In genomic region chr7:105719919-105720318, GRCh38 we compare ENCODE assay signal across 27 cellular contexts.
"Had no signal": no experiment of that assay in that cellular context is flagged by ENCODE, and none has a peak within 500 bp of the region (broad histone marks: within the 10 kb centered on the region; RNA-seq: fewer than 3 reads in every experiment).

No MANE protein-coding gene starts in this region.

- H3K4me2 ChIP-seq: hepatocyte had no signal

- H3K4me3 Mint-ChIP-seq: activated CD4-positive, alpha-beta T cell treated with anti-CD3 and anti-CD28 coated beads, Interleukin-2, amount 10 ng/mL, durations not matched to agents 7 days and 5 days; activated CD8-positive, alpha-beta T cell treated with anti-CD3 and anti-CD28 coated beads for 36 hours; activated T-cell treated with anti-CD3 and anti-CD28 coated beads, Interleukin-2, amount 50 U/mL, for 4 hours; activated T-helper 17 cell treated with anti-CD3 and anti-CD28 coated beads, Interleukin-2, amount 50 U/mL, for 72 hours; natural killer cell treated with Interleukin-12 subunit alpha and Interleukin-12 subunit beta and Interleukin-15 and Interleukin-18, amount 100 ng/mL, for 72 hours; stimulated activated memory B cell treated with anti-CD40 and anti-IgM and Interleukin-4, amounts not matched to agents 10 μg/mL and 1 μg/mL and 100 μg/mL, for 72 hours; stimulated activated naive CD8-positive, alpha-beta T cell treated with anti-CD3 and anti-CD28 coated beads, Interleukin-15, amount 100 ng/mL, for 72 hours; T-helper 17 cell had no signal

- ATAC-seq: activated CD8-positive, alpha-beta T cell treated with anti-CD3 and anti-CD28 coated beads for 36 hours; activated naive CD4-positive, alpha-beta T cell treated with anti-CD3 and anti-CD28 coated beads, Interleukin-2, amount 50 U/mL, for 72 hours; activated T-cell treated with anti-CD3 and anti-CD28 coated beads, Interleukin-2, amount 50 U/mL, for 4 hours; activated T-helper 17 cell treated with anti-CD3 and anti-CD28 coated beads, Interleukin-2, amount 50 U/mL, for 72 hours; gastrocnemius medialis; mucosa of descending colon; sciatic nerve; stimulated activated memory B cell treated with anti-CD40 and anti-IgM and Interleukin-4, amounts not matched to agents 10 μg/mL and 1 μg/mL and 100 μg/mL, for 72 hours; stimulated activated naive CD8-positive, alpha-beta T cell treated with anti-CD3 and anti-CD28 coated beads, Interleukin-15, amount 100 ng/mL, for 72 hours; T-helper 17 cell had no signal

- H3K27me3 Mint-ChIP-seq: activated CD4-positive, alpha-beta T cell treated with anti-CD3 and anti-CD28 coated beads, Interleukin-2, amount 10 ng/mL, durations not matched to agents 7 days and 5 days; activated CD8-positive, alpha-beta T cell treated with anti-CD3 and anti-CD28 coated beads for 36 hours; activated T-helper 17 cell treated with anti-CD3 and anti-CD28 coated beads, Interleukin-2, amount 50 U/mL, for 72 hours; natural killer cell treated with Interleukin-12 subunit alpha and Interleukin-12 subunit beta and Interleukin-15 and Interleukin-18, amount 100 ng/mL, for 72 hours; stimulated activated memory B cell treated with anti-CD40 and anti-IgM and Interleukin-4, amounts not matched to agents 10 μg/mL and 1 μg/mL and 100 μg/mL, for 72 hours; stimulated activated naive CD8-positive, alpha-beta T cell treated with anti-CD3 and anti-CD28 coated beads, Interleukin-15, amount 100 ng/mL, for 72 hours; T-helper 17 cell had no signal

- H3K4me1 ChIP-seq: breast epithelium, colonic mucosa had no signal

- H3K27ac Mint-ChIP-seq: activated CD4-positive, alpha-beta T cell treated with anti-CD3 and anti-CD28 coated beads, Interleukin-2, amount 10 ng/mL, durations not matched to agents 7 days and 5 days; activated CD8-positive, alpha-beta T cell treated with anti-CD3 and anti-CD28 coated beads for 36 hours; activated T-helper 17 cell treated with anti-CD3 and anti-CD28 coated beads, Interleukin-2, amount 50 U/mL, for 72 hours; natural killer cell treated with Interleukin-12 subunit alpha and Interleukin-12 subunit beta and Interleukin-15 and Interleukin-18, amount 100 ng/mL, for 72 hours; stimulated activated memory B cell treated with anti-CD40 and anti-IgM and Interleukin-4, amounts not matched to agents 10 μg/mL and 1 μg/mL and 100 μg/mL, for 72 hours; T-helper 17 cell had no signal

- H3K9me3 Mint-ChIP-seq: activated CD4-positive, alpha-beta T cell treated with anti-CD3 and anti-CD28 coated beads, Interleukin-2, amount 10 ng/mL, durations not matched to agents 7 days and 5 days; activated CD8-positive, alpha-beta T cell treated with anti-CD3 and anti-CD28 coated beads for 36 hours; activated naive CD4-positive, alpha-beta T cell treated with anti-CD3 and anti-CD28 coated beads, Interleukin-2, amount 50 U/mL, for 72 hours; activated T-cell treated with anti-CD3 and anti-CD28 coated beads, Interleukin-2, amount 50 U/mL, for 4 hours; activated T-helper 17 cell treated with anti-CD3 and anti-CD28 coated beads, Interleukin-2, amount 50 U/mL, for 72 hours; natural killer cell treated with Interleukin-12 subunit alpha and Interleukin-12 subunit beta and Interleukin-15 and Interleukin-18, amount 100 ng/mL, for 72 hours; stimulated activated memory B cell treated with anti-CD40 and anti-IgM and Interleukin-4, amounts not matched to agents 10 μg/mL and 1 μg/mL and 100 μg/mL, for 72 hours; stimulated activated naive CD8-positive, alpha-beta T cell treated with anti-CD3 and anti-CD28 coated beads, Interleukin-15, amount 100 ng/mL, for 72 hours had no signal

- DNase-seq: activated CD4-positive, alpha-beta T cell treated with anti-CD3 and anti-CD28 coated beads for 1 hour; activated CD4-positive, alpha-beta T cell treated with anti-CD3 and anti-CD28 coated beads, Interleukin-2, amount 10 ng/mL, durations not matched to agents 7 days and 5 days; activated CD8-positive, alpha-beta T cell treated with anti-CD3 and anti-CD28 coated beads for 36 hours; activated T-cell treated with anti-CD3 and anti-CD28 coated beads, Interleukin-2, amount 50 U/mL, for 4 hours; cerebellar nuclear complex; colonic mucosa; effector memory CD4-positive, alpha-beta T cell; erythroblast; gastrocnemius medialis; islet precursor cell; left ventricle myocardium inferior; mucosa of descending colon; posterior cingulate gyrus; small intestine; stimulated activated CD4-positive, alpha-beta T cell treated with anti-CD3 and anti-CD28 coated beads, Interleukin-4, amount 100 ng/mL, for 24 hours; stimulated activated naive CD8-positive, alpha-beta T cell treated with anti-CD3 and anti-CD28 coated beads, Interleukin-15, amount 100 ng/mL, for 72 hours; T-helper 17 cell; T1000; tibial artery had no signal

- H3K36me3 Mint-ChIP-seq: activated naive CD4-positive, alpha-beta T cell treated with anti-CD3 and anti-CD28 coated beads, Interleukin-2, amount 50 U/mL, for 72 hours; natural killer cell treated with Interleukin-12 subunit alpha and Interleukin-12 subunit beta and Interleukin-15 and Interleukin-18, amount 100 ng/mL, for 72 hours; stimulated activated memory B cell treated with anti-CD40 and anti-IgM and Interleukin-4, amounts not matched to agents 10 μg/mL and 1 μg/mL and 100 μg/mL, for 72 hours had no signal

- H3K27ac ChIP-seq: breast epithelium, colonic mucosa, hepatocyte, left ventricle myocardium inferior, tibial artery had no signal

- H3K36me3 ChIP-seq: breast epithelium, colonic mucosa, gastrocnemius medialis, left ventricle myocardium inferior, tibial artery had no signal

- H3K4me1 Mint-ChIP-seq: activated CD4-positive, alpha-beta T cell treated with anti-CD3 and anti-CD28 coated beads, Interleukin-2, amount 10 ng/mL, durations not matched to agents 7 days and 5 days; activated T-helper 17 cell treated with anti-CD3 and anti-CD28 coated beads, Interleukin-2, amount 50 U/mL, for 72 hours had no signal

- H3K4me3 ChIP-seq: breast epithelium, colonic mucosa, gastrocnemius medialis, hepatocyte, left ventricle myocardium inferior, lung, mucosa of descending colon, tibial artery had no signal

- H3K27me3 ChIP-seq: breast epithelium, colonic mucosa, gastrocnemius medialis, hepatocyte, tibial artery had no signal

- H3K9me3 ChIP-seq: breast epithelium, colonic mucosa, gastrocnemius medialis, left ventricle myocardium inferior, mucosa of descending colon, tibial artery had no signal

- H3K79me2 ChIP-seq: hepatocyte had no signal
